In the genomic region with DNA sequence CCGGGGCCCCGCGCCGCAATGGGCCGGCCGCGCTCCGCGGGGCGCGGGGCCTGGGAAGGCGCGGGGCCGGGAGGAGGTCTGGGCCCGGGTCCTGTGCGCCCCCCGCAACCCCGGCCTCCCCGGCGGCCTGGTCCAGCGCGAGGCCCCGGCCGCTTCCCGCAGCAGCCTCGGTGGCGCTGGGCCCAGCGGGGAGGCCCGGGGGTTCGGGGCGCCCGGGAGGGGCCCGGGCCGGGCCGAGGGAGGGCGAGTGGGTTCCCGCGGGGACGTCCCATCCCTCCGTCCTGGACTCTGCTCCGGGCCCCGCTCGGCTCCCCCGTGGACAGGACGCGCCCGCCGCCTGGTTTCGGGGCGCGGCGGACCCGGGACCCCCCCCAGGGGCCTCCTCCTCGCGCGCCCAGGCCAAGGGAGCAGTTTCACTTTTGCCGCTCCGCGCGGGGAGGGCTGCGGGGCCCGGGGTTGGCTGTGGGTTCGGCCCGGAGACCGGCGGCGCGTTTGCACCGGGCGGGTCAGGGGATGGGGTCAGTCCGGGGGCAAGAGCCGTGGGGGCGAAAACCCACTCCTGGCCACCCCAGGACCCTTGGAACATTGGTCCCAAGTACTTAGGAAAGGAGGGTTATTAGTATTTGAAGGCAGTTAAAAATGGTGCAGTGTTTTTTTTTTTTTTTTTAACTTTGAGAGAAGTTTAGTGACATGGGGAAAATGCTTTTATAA, we compare ENCODE assay signal across 8 cellular contexts. TPM values are rescaled to one million over a fixed set of nuclear protein-coding genes. Genes with fewer than 3 reads are reported as not detected.
A peak's percentile ranks its signal among the peaks of the same experiment; 100 is the strongest.
DNase-seq lines count a peak whose midpoint lies in the region; ATAC-seq and TF ChIP-seq lines count a peak whose summit lies in the region.

No MANE protein-coding gene starts in this region.

- H2AFZ ChIP-seq in OCI-LY7 (ENCODE audit: low read length) = peak overlapping the region; percentile 56; the same call in 1 of the 2 replicates

- no TSS peak for BruUV-seq in OCI-LY7 (replicated peaks; lab: Mats Ljungman, UMichigan)

- no peak for TF ChIP-seq CTCF in OCI-LY7 (conservative IDR thresholded peaks at IDR 0.05; ENCODE audit: low read length)
- TF ChIP-seq CTCF in heart left ventricle (IDR thresholded peaks at IDR 0.05) = no peak
- TF ChIP-seq CTCF in prostate gland (IDR thresholded peaks at IDR 0.05) = no peak

- H3K27ac ChIP-seq in OCI-LY7 (ENCODE audit: low read depth, low read length, poor library complexity, severe bottlenecking) (peak overlapping the region; percentile 15), heart left ventricle (peak overlapping the region; percentile 73 to 96 (median 93)), prostate gland (peak overlapping the region; percentile 92 to 94)

- DNase-seq in OCI-LY7 (ENCODE audit: low spot score) = no peak
- DNase-seq in activated naive CD4-positive, alpha-beta T cell treated with anti-CD3 and anti-CD28 coated beads, Interleukin-2, amount 50 U/mL, for 16 hours = peak; percentile 56
- DNase-seq in heart left ventricle = peak; percentile 58 to 81 (median 59)
- DNase-seq in prostate gland (ENCODE audit: low spot score) = no peak
- no peak for DNase-seq in NCI-H524 (lab: John Stamatoyannopoulos, UW)
- DNase-seq in LoVo (ENCODE audit: low spot score) = no peak
- DNase-seq in Ammon's horn (ENCODE audit: low spot score) = no peak

- H3K4me2 ChIP-seq in OCI-LY7 (ENCODE audit: low read length) = peak overlapping the region; percentile 80

- no peaks in the 10 kb centered on the region for H3K36me3 ChIP-seq in OCI-LY7 (ENCODE audit: insufficient read depth, low read length)
- peaks cover 0 to 37% (median 0%) of the 10 kb centered on the region in 9 donors for H3K36me3 ChIP-seq in heart left ventricle
- no peaks in the 10 kb centered on the region for H3K36me3 ChIP-seq in prostate gland

- H4K20me1 ChIP-seq in OCI-LY7 (ENCODE audit: insufficient read depth, low read length) = no peaks in the 10 kb centered on the region

- H3K79me2 ChIP-seq in OCI-LY7 (ENCODE audit: insufficient read depth, low read depth, low read length) = no peaks in the 10 kb centered on the region

- WGBS in heart left ventricle, 4 donors = 0 to 1% (median 1%) methylated on average over 12 to 73 of the region's 73 CpGs
- WGBS in prostate gland = under 1% methylated on average over 67 of the region's 73 CpGs

- TF ChIP-seq POLR2A in GM19193 (IDR thresholded peaks at IDR 0.05; ENCODE audit: extremely low read depth, insufficient read depth, insufficient read length) (peak; percentile 26), heart left ventricle (IDR thresholded peaks at IDR 0.05) (no peak), prostate gland (IDR thresholded peaks at IDR 0.05) (peak; percentile 19)

- intact Hi-C loops in OCI-LY7 (cut with micrococcal nuclease; ENCODE audit: unreplicated experiment) (loop anchor here (5.0 kb wide), 1 partner anchor 72 kb away; no protein-coding TSS in a partner anchor), heart left ventricle (cut with DNase I) (loop anchor here in 8 of 10 donors (2.0 to 10.0 kb wide), 6 partner anchors 37 to 72 kb away; no protein-coding TSS in a partner anchor), prostate gland (cut with DNase I) (loop anchor here (2.0 kb wide), 1 partner anchor 39 kb away; no protein-coding TSS in a partner anchor)

- H3K4me3 ChIP-seq in OCI-LY7 (ENCODE audit: low read depth, low read length, poor library complexity, severe bottlenecking) = peak overlapping the region; percentile 72
- peak overlapping the region; percentile 69 to 97 (median 85) for H3K4me3 ChIP-seq in heart left ventricle
- peak overlapping the region; percentile 68 to 87 for H3K4me3 ChIP-seq in prostate gland

- no peaks in the 10 kb centered on the region for H3K9me3 ChIP-seq in OCI-LY7 (ENCODE audit: low read length)
- no peaks in the 10 kb centered on the region for H3K9me3 ChIP-seq in heart left ventricle
- no peaks in the 10 kb centered on the region for H3K9me3 ChIP-seq in prostate gland

- H3K9me2 ChIP-seq in OCI-LY7 (ENCODE audit: insufficient read depth, low read length) = no peaks in the 10 kb centered on the region

- ATAC-seq in heart left ventricle = peak in 3 of 4 donors; percentile 47 to 60 (median 55)

- H3K27me3 ChIP-seq in heart left ventricle (no peaks in the 10 kb centered on the region), prostate gland (replicated peaks; ENCODE audit: insufficient read depth) (no peaks in the 10 kb centered on the region)

- H3K4me1 ChIP-seq in OCI-LY7 (ENCODE audit: insufficient read depth, low read length, poor library complexity, severe bottlenecking) = peaks cover 54% of the 10 kb centered on the region
- H3K4me1 ChIP-seq in heart left ventricle = peaks cover 0 to 59% (median 24%) of the 10 kb centered on the region in 12 donors
- H3K4me1 ChIP-seq in prostate gland (replicated peaks) = peaks cover 11% of the 10 kb centered on the region

- CTCF ChIA-PET in OCI-LY7 (lab: Charles Lee; ENCODE audit: unreplicated experiment) = no interaction called here

- POLR2A ChIA-PET in OCI-LY7 (lab: Charles Lee) = interaction anchor here (0.6 to 0.7 kb wide), 4 partner anchors 46 to 503 kb away, joined by 3 to 5 read pairs (median 4); no protein-coding TSS in a partner anchor

RNA-seq across cellular contexts. Expression of gene AGPAT3, which starts 0.6 kb away (rescaled TPM):
- total RNA-seq in OCI-LY7 (2014; rRNA removed; shearing (Covaris generic)) = 9.2 and 10.3 TPM in 2 replicates
- total RNA-seq in OCI-LY7 (2022) = 27.0 and 33.4 TPM in 2 replicates
- 10 to 100 TPM; 48.7 to 86.0 (median 65.5) TPM for total RNA-seq in heart left ventricle
- polyA plus RNA-seq in heart left ventricle = 10 to 100 TPM; 26.6 to 51.3 TPM
- 10 to 100 TPM; 31.3 to 53.5 TPM for total RNA-seq in prostate gland

Comparison
In these comparisons a context has a peak if more than half of its experiments do, and no peak if none do; other contexts are left out.
1. POLR2A ChIP-seq: peak in GM19193 (single experiment) and prostate gland (single experiment); none in heart left ventricle (0 of 2).
2. DNase-seq: peak in activated naive CD4-positive, alpha-beta T cell treated with anti-CD3 and anti-CD28 coated beads, Interleukin-2, amount 50 U/mL, for 16 hours (single experiment) and heart left ventricle (5 of 5); none in OCI-LY7 (single experiment), prostate gland (single experiment), NCI-H524 (0 of 2), LoVo (single experiment) and Ammon's horn (single experiment).
3. H3K27ac ChIP-seq: peak in every context shown above with its lines; median percentile 93 in heart left ventricle; 93 in prostate gland; 15 in OCI-LY7.
4. Peak in every context shown above with its lines, with median percentiles within 50 percentile points of each other: H3K4me3 ChIP-seq.